In genomic region chr1:28456078-28456477, GRCh38 we compare ENCODE assay signal across 10 cellular contexts. TPM values are rescaled to one million over a fixed set of nuclear protein-coding genes. Genes with fewer than 3 reads are reported as not detected.
DNase-seq lines count a peak whose midpoint lies in the region; ATAC-seq, FAIRE-seq and TF ChIP-seq lines count a peak whose summit lies in the region.
"Had no signal": no experiment of that assay in that cellular context is flagged by ENCODE, and none has a peak within 500 bp of the region (broad histone marks: within the 10 kb centered on the region; RNA-seq: fewer than 3 reads in every experiment).

No MANE protein-coding gene starts in this region.

- H3K9me3 Mint-ChIP-seq in activated CD8-positive, alpha-beta T cell treated with anti-CD3 and anti-CD28 coated beads, Interleukin-2, amount 10 ng/mL, durations not matched to agents 7 days and 5 days (ENCODE audit: insufficient read depth), result no peaks in the 10 kb centered on the region

- H3K27me3 Mint-ChIP-seq in activated CD8-positive, alpha-beta T cell treated with anti-CD3 and anti-CD28 coated beads, Interleukin-2, amount 10 ng/mL, durations not matched to agents 7 days and 5 days (ENCODE audit: low read depth), result no peaks in the 10 kb centered on the region

- H3K27ac Mint-ChIP-seq in activated CD8-positive, alpha-beta T cell treated with anti-CD3 and anti-CD28 coated beads, Interleukin-2, amount 10 ng/mL, durations not matched to agents 7 days and 5 days, result peak overlapping the region; percentile 79

- ATAC-seq in activated CD8-positive, alpha-beta T cell treated with anti-CD3 and anti-CD28 coated beads, Interleukin-2, amount 10 ng/mL, durations not matched to agents 7 days and 5 days, result peak; percentile 58
- ATAC-seq in HG02973 (IDR thresholded peaks at IDR 0.05; ENCODE audit: unreplicated experiment), result no peak

- CTCF ChIA-PET in activated CD8-positive, alpha-beta T cell treated with anti-CD3 and anti-CD28 coated beads, Interleukin-2, amount 10 ng/mL, durations not matched to agents 7 days and 5 days (lab: Charles Lee), result interaction anchor here (1.7 kb wide), 1 partner anchor 97 kb away, joined by 8 read pairs; no protein-coding TSS in a partner anchor

- DNase-seq in AG10803 (ENCODE audit: low read depth) (peak; percentile 65), HFF-Myc (ENCODE audit: extremely low read depth, low read depth) (peak; percentile 55), iris pigment epithelial cell (ENCODE audit: low read depth) (peak; percentile 89), GM19239 (ENCODE audit: insufficient read length, low spot score) (no peak), epidermal melanocyte (ENCODE audit: insufficient read length, low spot score) (no peak)
- DNase-seq in activated CD8-positive, alpha-beta T cell treated with anti-CD3 and anti-CD28 coated beads, Interleukin-2, amount 10 ng/mL, durations not matched to agents 7 days and 5 days, result peak; percentile 38
- no peak for DNase-seq in activated effector memory CD4-positive, alpha-beta T cell treated with anti-CD3 and anti-CD28 coated beads, Interleukin-2, amount 50 U/mL, for 16 hours

- no peak for FAIRE-seq in GM19239 (lab: Jason Lieb, UNC)
- FAIRE-seq: GM18507 had no signal

- H3K4me3 ChIP-seq in AG10803 (ENCODE audit: low read length) (no peak overlapping the region), HFF-Myc (replicated peaks; ENCODE audit: low read depth, low read length) (no peak overlapping the region)
- H3K4me3 ChIP-seq: skin epidermis had no signal

- peaks cover 15% of the 10 kb centered on the region for H3K4me1 Mint-ChIP-seq in activated CD8-positive, alpha-beta T cell treated with anti-CD3 and anti-CD28 coated beads, Interleukin-2, amount 10 ng/mL, durations not matched to agents 7 days and 5 days (ENCODE audit: low read depth)

- no peak for TF ChIP-seq CTCF in AG10803 (conservative IDR thresholded peaks at IDR 0.05; ENCODE audit: low read length)
- no peak for TF ChIP-seq CTCF in HFF-Myc (IDR thresholded peaks at IDR 0.05; ENCODE audit: low read depth, low read length, missing control alignments)

- H3K4me3 Mint-ChIP-seq in activated CD8-positive, alpha-beta T cell treated with anti-CD3 and anti-CD28 coated beads, Interleukin-2, amount 10 ng/mL, durations not matched to agents 7 days and 5 days, result peak overlapping the region; percentile 10

- POLR2A ChIA-PET in activated CD8-positive, alpha-beta T cell treated with anti-CD3 and anti-CD28 coated beads, Interleukin-2, amount 10 ng/mL, durations not matched to agents 7 days and 5 days (lab: Charles Lee), result interaction anchor here (0.8 to 1.6 kb wide), 3 partner anchors 43 to 125 kb away, joined by 3 to 4 read pairs (median 3); no protein-coding TSS in a partner anchor

- peaks cover 22% of the 10 kb centered on the region for H3K36me3 Mint-ChIP-seq in activated CD8-positive, alpha-beta T cell treated with anti-CD3 and anti-CD28 coated beads, Interleukin-2, amount 10 ng/mL, durations not matched to agents 7 days and 5 days (ENCODE audit: low read depth)

RNA-seq across cellular contexts. Expression of gene RCC1, which starts 49.8 kb away (rescaled TPM):
- total RNA-seq in activated CD8-positive, alpha-beta T cell treated with anti-CD3 and anti-CD28 coated beads, Interleukin-2, amount 10 ng/mL, durations not matched to agents 7 days and 5 days, result 10 to 100 TPM; 80.7 to 85.3 TPM

Comparison
In these comparisons a context has a peak if more than half of its experiments do, and no peak if none do; other contexts are left out.
1. DNase-seq: peak in AG10803 (single experiment), HFF-Myc (single experiment), activated CD8-positive, alpha-beta T cell treated with anti-CD3 and anti-CD28 coated beads, Interleukin-2, amount 10 ng/mL, durations not matched to agents 7 days and 5 days (single experiment) and iris pigment epithelial cell (single experiment); none in GM19239 (single experiment), activated effector memory CD4-positive, alpha-beta T cell treated with anti-CD3 and anti-CD28 coated beads, Interleukin-2, amount 50 U/mL, for 16 hours (single experiment) and epidermal melanocyte (single experiment).